Comparison of ENCODE assay signal across 1 cellular context in the genomic region with DNA sequence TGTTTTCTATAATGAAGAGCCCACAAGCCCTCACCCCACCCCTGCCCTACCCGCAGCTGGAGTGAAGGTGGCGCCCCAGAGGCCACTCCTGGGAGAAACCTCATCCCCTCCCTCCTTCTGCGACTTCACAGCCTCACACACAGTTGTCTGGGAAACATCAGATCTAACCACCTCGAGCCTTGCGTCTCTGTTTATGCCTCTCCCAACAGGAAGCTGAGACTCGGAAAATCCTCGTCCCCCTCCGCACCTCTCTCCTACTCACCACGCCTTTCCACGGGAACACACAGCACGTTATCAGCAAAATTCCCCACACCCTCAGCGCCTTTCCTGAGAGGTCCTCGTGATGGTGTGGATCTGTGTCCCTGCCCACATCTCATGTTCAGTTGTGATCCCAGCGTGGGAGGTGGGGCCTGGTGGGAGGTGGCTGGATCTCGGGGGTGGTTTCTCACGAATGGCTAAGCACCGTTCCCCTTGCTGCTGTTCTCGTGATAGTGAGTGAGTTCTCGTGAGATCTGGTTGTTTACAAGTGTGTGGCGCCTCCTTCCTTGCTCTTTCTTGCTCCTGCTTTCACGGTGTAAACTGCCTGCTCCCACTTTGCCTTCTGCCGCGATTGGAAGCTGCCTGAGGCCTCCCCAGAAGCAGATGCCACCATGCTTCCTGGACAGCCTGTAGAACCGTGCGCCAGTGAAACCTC.
TF ChIP-seq lines count a peak whose summit lies in the region.

No MANE protein-coding gene starts in this region.

TF ChIP-seq in K562, 482 proteins besides CTCF, POLR2A, EP300 and RAD21 (continued from another document and continues in another):
- TF ChIP-seq, protein P1, sequence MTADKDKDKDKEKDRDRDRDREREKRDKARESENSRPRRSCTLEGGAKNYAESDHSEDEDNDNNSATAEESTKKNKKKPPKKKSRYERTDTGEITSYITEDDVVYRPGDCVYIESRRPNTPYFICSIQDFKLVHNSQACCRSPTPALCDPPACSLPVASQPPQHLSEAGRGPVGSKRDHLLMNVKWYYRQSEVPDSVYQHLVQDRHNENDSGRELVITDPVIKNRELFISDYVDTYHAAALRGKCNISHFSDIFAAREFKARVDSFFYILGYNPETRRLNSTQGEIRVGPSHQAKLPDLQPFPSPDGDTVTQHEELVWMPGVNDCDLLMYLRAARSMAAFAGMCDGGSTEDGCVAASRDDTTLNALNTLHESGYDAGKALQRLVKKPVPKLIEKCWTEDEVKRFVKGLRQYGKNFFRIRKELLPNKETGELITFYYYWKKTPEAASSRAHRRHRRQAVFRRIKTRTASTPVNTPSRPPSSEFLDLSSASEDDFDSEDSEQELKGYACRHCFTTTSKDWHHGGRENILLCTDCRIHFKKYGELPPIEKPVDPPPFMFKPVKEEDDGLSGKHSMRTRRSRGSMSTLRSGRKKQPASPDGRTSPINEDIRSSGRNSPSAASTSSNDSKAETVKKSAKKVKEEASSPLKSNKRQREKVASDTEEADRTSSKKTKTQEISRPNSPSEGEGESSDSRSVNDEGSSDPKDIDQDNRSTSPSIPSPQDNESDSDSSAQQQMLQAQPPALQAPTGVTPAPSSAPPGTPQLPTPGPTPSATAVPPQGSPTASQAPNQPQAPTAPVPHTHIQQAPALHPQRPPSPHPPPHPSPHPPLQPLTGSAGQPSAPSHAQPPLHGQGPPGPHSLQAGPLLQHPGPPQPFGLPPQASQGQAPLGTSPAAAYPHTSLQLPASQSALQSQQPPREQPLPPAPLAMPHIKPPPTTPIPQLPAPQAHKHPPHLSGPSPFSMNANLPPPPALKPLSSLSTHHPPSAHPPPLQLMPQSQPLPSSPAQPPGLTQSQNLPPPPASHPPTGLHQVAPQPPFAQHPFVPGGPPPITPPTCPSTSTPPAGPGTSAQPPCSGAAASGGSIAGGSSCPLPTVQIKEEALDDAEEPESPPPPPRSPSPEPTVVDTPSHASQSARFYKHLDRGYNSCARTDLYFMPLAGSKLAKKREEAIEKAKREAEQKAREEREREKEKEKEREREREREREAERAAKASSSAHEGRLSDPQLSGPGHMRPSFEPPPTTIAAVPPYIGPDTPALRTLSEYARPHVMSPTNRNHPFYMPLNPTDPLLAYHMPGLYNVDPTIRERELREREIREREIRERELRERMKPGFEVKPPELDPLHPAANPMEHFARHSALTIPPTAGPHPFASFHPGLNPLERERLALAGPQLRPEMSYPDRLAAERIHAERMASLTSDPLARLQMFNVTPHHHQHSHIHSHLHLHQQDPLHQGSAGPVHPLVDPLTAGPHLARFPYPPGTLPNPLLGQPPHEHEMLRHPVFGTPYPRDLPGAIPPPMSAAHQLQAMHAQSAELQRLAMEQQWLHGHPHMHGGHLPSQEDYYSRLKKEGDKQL (CRISPR knock-in tag; IDR thresholded peaks at IDR 0.05; ENCODE audit: borderline replicate concordance), result peak; percentile 70; the same call in 1 of the 2 replicates
- TF ChIP-seq, protein P2, sequence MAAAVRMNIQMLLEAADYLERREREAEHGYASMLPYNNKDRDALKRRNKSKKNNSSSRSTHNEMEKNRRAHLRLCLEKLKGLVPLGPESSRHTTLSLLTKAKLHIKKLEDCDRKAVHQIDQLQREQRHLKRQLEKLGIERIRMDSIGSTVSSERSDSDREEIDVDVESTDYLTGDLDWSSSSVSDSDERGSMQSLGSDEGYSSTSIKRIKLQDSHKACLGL (CRISPR knock-in tag; IDR thresholded peaks at IDR 0.05; ENCODE audit: borderline replicate concordance, poor library complexity, severe bottlenecking), result no peak
- TF ChIP-seq, protein P3, sequence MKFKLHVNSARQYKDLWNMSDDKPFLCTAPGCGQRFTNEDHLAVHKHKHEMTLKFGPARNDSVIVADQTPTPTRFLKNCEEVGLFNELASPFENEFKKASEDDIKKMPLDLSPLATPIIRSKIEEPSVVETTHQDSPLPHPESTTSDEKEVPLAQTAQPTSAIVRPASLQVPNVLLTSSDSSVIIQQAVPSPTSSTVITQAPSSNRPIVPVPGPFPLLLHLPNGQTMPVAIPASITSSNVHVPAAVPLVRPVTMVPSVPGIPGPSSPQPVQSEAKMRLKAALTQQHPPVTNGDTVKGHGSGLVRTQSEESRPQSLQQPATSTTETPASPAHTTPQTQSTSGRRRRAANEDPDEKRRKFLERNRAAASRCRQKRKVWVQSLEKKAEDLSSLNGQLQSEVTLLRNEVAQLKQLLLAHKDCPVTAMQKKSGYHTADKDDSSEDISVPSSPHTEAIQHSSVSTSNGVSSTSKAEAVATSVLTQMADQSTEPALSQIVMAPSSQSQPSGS (CRISPR knock-in tag; IDR thresholded peaks at IDR 0.05), result no peak
- TF ChIP-seq FOSL1 (tag; conservative IDR thresholded peaks at IDR 0.05) (0 out of 2 replicates have a peak, but pooled peaks have one; percentile 19), MAFG (tag; conservative IDR thresholded peaks at IDR 0.05) (no peak), ZNF57 (CRISPR knock-in tag; IDR thresholded peaks at IDR 0.05) (no peak), RBM15 (IDR thresholded peaks at IDR 0.05; ENCODE audit: insufficient read depth, low read length) (no peak), ZNF436 (CRISPR knock-in tag; IDR thresholded peaks at IDR 0.05) (no peak), ZNF41 (CRISPR knock-in tag; conservative IDR thresholded peaks at IDR 0.05) (no peak), CREB1 (IDR thresholded peaks at IDR 0.05) (no peak), CREB1 (CRISPR knock-in tag; IDR thresholded peaks at IDR 0.05) (peak; percentile 30; the same call in 1 of the 2 replicates), ZNF785 (CRISPR knock-in tag; IDR thresholded peaks at IDR 0.05) (no peak), GTF2F1 (IDR thresholded peaks at IDR 0.05; ENCODE audit: low read depth, low read length) (no peak), BDP1 (IDR thresholded peaks at IDR 0.05; ENCODE audit: insufficient read depth, insufficient read length) (no peak), SMARCA5 (IDR thresholded peaks at IDR 0.05) (peak; percentile 57; the same call in 1 of the 2 replicates), ZNF431 (CRISPR knock-in tag; IDR thresholded peaks at IDR 0.05) (peak; percentile 50; the same call in 1 of the 2 replicates)
- TF ChIP-seq, protein P4, sequence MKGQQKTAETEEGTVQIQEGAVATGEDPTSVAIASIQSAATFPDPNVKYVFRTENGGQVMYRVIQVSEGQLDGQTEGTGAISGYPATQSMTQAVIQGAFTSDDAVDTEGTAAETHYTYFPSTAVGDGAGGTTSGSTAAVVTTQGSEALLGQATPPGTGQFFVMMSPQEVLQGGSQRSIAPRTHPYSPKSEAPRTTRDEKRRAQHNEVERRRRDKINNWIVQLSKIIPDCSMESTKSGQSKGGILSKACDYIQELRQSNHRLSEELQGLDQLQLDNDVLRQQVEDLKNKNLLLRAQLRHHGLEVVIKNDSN (CRISPR knock-in tag; IDR thresholded peaks at IDR 0.05), result no peak
- TF ChIP-seq, protein P5, sequence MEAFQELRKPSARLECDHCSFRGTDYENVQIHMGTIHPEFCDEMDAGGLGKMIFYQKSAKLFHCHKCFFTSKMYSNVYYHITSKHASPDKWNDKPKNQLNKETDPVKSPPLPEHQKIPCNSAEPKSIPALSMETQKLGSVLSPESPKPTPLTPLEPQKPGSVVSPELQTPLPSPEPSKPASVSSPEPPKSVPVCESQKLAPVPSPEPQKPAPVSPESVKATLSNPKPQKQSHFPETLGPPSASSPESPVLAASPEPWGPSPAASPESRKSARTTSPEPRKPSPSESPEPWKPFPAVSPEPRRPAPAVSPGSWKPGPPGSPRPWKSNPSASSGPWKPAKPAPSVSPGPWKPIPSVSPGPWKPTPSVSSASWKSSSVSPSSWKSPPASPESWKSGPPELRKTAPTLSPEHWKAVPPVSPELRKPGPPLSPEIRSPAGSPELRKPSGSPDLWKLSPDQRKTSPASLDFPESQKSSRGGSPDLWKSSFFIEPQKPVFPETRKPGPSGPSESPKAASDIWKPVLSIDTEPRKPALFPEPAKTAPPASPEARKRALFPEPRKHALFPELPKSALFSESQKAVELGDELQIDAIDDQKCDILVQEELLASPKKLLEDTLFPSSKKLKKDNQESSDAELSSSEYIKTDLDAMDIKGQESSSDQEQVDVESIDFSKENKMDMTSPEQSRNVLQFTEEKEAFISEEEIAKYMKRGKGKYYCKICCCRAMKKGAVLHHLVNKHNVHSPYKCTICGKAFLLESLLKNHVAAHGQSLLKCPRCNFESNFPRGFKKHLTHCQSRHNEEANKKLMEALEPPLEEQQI (IDR thresholded peaks at IDR 0.05), result no peak
- TF ChIP-seq, protein P6, sequence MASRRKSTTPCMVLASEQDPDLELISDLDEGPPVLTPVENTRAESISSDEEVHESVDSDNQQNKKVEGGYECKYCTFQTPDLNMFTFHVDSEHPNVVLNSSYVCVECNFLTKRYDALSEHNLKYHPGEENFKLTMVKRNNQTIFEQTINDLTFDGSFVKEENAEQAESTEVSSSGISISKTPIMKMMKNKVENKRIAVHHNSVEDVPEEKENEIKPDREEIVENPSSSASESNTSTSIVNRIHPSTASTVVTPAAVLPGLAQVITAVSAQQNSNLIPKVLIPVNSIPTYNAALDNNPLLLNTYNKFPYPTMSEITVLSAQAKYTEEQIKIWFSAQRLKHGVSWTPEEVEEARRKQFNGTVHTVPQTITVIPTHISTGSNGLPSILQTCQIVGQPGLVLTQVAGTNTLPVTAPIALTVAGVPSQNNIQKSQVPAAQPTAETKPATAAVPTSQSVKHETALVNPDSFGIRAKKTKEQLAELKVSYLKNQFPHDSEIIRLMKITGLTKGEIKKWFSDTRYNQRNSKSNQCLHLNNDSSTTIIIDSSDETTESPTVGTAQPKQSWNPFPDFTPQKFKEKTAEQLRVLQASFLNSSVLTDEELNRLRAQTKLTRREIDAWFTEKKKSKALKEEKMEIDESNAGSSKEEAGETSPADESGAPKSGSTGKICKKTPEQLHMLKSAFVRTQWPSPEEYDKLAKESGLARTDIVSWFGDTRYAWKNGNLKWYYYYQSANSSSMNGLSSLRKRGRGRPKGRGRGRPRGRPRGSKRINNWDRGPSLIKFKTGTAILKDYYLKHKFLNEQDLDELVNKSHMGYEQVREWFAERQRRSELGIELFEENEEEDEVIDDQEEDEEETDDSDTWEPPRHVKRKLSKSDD (conservative IDR thresholded peaks at IDR 0.05; ENCODE audit: low read length), result peak; percentile 91; the same call in 1 of the 2 replicates
- TF ChIP-seq, protein P7, sequence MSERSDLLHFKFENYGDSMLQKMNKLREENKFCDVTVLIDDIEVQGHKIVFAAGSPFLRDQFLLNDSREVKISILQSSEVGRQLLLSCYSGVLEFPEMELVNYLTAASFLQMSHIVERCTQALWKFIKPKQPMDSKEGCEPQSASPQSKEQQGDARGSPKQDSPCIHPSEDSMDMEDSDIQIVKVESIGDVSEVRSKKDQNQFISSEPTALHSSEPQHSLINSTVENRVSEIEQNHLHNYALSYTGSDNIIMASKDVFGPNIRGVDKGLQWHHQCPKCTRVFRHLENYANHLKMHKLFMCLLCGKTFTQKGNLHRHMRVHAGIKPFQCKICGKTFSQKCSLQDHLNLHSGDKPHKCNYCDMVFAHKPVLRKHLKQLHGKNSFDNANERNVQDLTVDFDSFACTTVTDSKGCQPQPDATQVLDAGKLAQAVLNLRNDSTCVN (CRISPR knock-in tag; IDR thresholded peaks at IDR 0.05), result peak; percentile 85; the same call in 1 of the 2 replicates
- TF ChIP-seq, protein P8, sequence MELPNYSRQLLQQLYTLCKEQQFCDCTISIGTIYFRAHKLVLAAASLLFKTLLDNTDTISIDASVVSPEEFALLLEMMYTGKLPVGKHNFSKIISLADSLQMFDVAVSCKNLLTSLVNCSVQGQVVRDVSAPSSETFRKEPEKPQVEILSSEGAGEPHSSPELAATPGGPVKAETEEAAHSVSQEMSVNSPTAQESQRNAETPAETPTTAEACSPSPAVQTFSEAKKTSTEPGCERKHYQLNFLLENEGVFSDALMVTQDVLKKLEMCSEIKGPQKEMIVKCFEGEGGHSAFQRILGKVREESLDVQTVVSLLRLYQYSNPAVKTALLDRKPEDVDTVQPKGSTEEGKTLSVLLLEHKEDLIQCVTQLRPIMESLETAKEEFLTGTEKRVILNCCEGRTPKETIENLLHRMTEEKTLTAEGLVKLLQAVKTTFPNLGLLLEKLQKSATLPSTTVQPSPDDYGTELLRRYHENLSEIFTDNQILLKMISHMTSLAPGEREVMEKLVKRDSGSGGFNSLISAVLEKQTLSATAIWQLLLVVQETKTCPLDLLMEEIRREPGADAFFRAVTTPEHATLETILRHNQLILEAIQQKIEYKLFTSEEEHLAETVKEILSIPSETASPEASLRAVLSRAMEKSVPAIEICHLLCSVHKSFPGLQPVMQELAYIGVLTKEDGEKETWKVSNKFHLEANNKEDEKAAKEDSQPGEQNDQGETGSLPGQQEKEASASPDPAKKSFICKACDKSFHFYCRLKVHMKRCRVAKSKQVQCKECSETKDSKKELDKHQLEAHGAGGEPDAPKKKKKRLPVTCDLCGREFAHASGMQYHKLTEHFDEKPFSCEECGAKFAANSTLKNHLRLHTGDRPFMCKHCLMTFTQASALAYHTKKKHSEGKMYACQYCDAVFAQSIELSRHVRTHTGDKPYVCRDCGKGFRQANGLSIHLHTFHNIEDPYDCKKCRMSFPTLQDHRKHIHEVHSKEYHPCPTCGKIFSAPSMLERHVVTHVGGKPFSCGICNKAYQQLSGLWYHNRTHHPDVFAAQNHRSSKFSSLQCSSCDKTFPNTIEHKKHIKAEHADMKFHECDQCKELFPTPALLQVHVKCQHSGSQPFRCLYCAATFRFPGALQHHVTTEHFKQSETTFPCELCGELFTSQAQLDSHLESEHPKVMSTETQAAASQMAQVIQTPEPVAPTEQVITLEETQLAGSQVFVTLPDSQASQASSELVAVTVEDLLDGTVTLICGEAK (IDR thresholded peaks at IDR 0.05), result peak; percentile 26; the same call in 1 of the 2 replicates
- TF ChIP-seq, protein P8 (CRISPR knock-in tag; IDR thresholded peaks at IDR 0.05), result 0 out of 2 replicates have a peak, but pooled peaks have one; percentile 37
